ENCODE assay signal across 10 cellular contexts in genomic region chr1:181131255-181131901, GRCh38. TPM values are rescaled to one million over a fixed set of nuclear protein-coding genes. Genes with fewer than 3 reads are reported as not detected.
A peak's percentile ranks its signal among the peaks of the same experiment; 100 is the strongest.
DNase-seq lines count a peak whose midpoint lies in the region; ATAC-seq and TF ChIP-seq lines count a peak whose summit lies in the region.
"Had no signal": no experiment of that assay in that cellular context is flagged by ENCODE, and none has a peak within 500 bp of the region (broad histone marks: within the 10 kb centered on the region; RNA-seq: fewer than 3 reads in every experiment).

No MANE protein-coding gene starts in this region.

- intact Hi-C loops in prostate gland (cut with DNase I): no loop called here

- H4K20me1 ChIP-seq in MM.1S (ENCODE audit: insufficient read depth, low read length): no peaks in the 10 kb centered on the region

- H3K4me3 ChIP-seq in MM.1S (ENCODE audit: low read length): no peak overlapping the region
- H3K4me3 ChIP-seq in prostate gland: no peak overlapping the region
- H3K4me3 ChIP-seq: gastroesophageal sphincter, upper lobe of right lung had no signal

- H3K27ac ChIP-seq in MM.1S (ENCODE audit: low read length) (peak overlapping the region; percentile 54; the same call in 1 of the 2 replicates), prostate gland (no peak overlapping the region)
- H3K27ac ChIP-seq: gastroesophageal sphincter, upper lobe of right lung had no signal

- no peak overlapping the region for H3K9ac ChIP-seq in MM.1S (ENCODE audit: low read length)

- 77% methylated on average over 8 of the region's 8 CpGs for WGBS in prostate gland

- peaks cover 66% of the 10 kb centered on the region for H3K4me1 Mint-ChIP-seq in memory B cell

- H3K4me1 ChIP-seq in MM.1S (ENCODE audit: low read length) (peaks cover 81% of the 10 kb centered on the region), prostate gland (replicated peaks) (no peaks in the 10 kb centered on the region)

- H3K27me3 ChIP-seq in MM.1S (replicated peaks; ENCODE audit: insufficient read depth, low read length): no peaks in the 10 kb centered on the region
- H3K27me3 ChIP-seq in prostate gland (replicated peaks; ENCODE audit: insufficient read depth): no peaks in the 10 kb centered on the region
- H3K27me3 ChIP-seq: gastroesophageal sphincter, upper lobe of right lung had no signal

- H2AFZ ChIP-seq in MM.1S (ENCODE audit: low read length): peak overlapping the region; percentile 18

- H3K4me2 ChIP-seq in MM.1S (ENCODE audit: low read depth, low read length): peak overlapping the region; percentile 32; the same call in 1 of the 2 replicates

- no peaks in the 10 kb centered on the region for H3K36me3 Mint-ChIP-seq in memory B cell

- H3K36me3 ChIP-seq in MM.1S (replicated peaks; ENCODE audit: insufficient read depth, low read length): no peaks in the 10 kb centered on the region
- no peaks in the 10 kb centered on the region for H3K36me3 ChIP-seq in prostate gland
- H3K36me3 ChIP-seq: gastroesophageal sphincter, upper lobe of right lung had no signal

- H3F3A ChIP-seq in MM.1S (ENCODE audit: insufficient read depth, low read length): peaks cover 36% of the 10 kb centered on the region

- H3K9me3 ChIP-seq in MM.1S (replicated peaks; ENCODE audit: insufficient read depth, low read length) (no peaks in the 10 kb centered on the region), prostate gland (no peaks in the 10 kb centered on the region)
- H3K9me3 ChIP-seq: gastroesophageal sphincter, upper lobe of right lung had no signal

- TF ChIP-seq CTCF in MM.1S (IDR thresholded peaks at IDR 0.05; ENCODE audit: low read length): no peak
- TF ChIP-seq CTCF in prostate gland (IDR thresholded peaks at IDR 0.05): no peak

- TF ChIP-seq POLR2A in GM18505 (IDR thresholded peaks at IDR 0.05; ENCODE audit: borderline replicate concordance, extremely low read depth, insufficient read depth, insufficient read length) (peak; percentile 60), prostate gland (IDR thresholded peaks at IDR 0.05) (no peak)

- DNase-seq in MM.1S: peak; percentile 46
- peak in 1 of 2 donors; percentile 27 for DNase-seq in memory B cell (ENCODE audit: low spot score in 2 of 2)
- DNase-seq in prostate gland (ENCODE audit: low spot score): no peak
- no peak for DNase-seq in activated CD4-positive, CD25-positive, alpha-beta regulatory T cell (lab: John Stamatoyannopoulos, UW)
- DNase-seq in cerebellar cortex (ENCODE audit: low spot score): no peak
- DNase-seq: activated CD4-positive, alpha-beta T cell treated with anti-CD3 and anti-CD28 coated beads, Interleukin-2, amount 50 U/mL, for 1 hour; upper lobe of right lung had no signal

- no peaks in the 10 kb centered on the region for H3K9me2 ChIP-seq in MM.1S (replicated peaks; ENCODE audit: insufficient read depth, low read length)

- ATAC-seq in GM18505 (IDR thresholded peaks at IDR 0.05; ENCODE audit: unreplicated experiment): peak; percentile 23
- ATAC-seq in GM21619 (IDR thresholded peaks at IDR 0.05; ENCODE audit: unreplicated experiment): peak; percentile 23
- ATAC-seq in memory B cell (ENCODE audit: low read depth): peak; percentile 60
- ATAC-seq: gastroesophageal sphincter, upper lobe of right lung had no signal

- H3K4me3 Mint-ChIP-seq in memory B cell: peak overlapping the region; percentile 74

- H3K79me2 ChIP-seq in MM.1S (ENCODE audit: low read length): no peaks in the 10 kb centered on the region

- peak overlapping the region; percentile 97 for H3K27ac Mint-ChIP-seq in memory B cell

- no peaks in the 10 kb centered on the region for H3K9me3 Mint-ChIP-seq in memory B cell

- H3K27me3 Mint-ChIP-seq in memory B cell: no peaks in the 10 kb centered on the region

RNA-seq across cellular contexts. Expression of gene IER5, which starts 42.9 kb away (rescaled TPM):
- total RNA-seq in prostate gland: 10 to 100 TPM; 10.3 to 14.3 TPM
